Comparison of ENCODE assay signal across 8 cellular contexts in the genomic region with DNA sequence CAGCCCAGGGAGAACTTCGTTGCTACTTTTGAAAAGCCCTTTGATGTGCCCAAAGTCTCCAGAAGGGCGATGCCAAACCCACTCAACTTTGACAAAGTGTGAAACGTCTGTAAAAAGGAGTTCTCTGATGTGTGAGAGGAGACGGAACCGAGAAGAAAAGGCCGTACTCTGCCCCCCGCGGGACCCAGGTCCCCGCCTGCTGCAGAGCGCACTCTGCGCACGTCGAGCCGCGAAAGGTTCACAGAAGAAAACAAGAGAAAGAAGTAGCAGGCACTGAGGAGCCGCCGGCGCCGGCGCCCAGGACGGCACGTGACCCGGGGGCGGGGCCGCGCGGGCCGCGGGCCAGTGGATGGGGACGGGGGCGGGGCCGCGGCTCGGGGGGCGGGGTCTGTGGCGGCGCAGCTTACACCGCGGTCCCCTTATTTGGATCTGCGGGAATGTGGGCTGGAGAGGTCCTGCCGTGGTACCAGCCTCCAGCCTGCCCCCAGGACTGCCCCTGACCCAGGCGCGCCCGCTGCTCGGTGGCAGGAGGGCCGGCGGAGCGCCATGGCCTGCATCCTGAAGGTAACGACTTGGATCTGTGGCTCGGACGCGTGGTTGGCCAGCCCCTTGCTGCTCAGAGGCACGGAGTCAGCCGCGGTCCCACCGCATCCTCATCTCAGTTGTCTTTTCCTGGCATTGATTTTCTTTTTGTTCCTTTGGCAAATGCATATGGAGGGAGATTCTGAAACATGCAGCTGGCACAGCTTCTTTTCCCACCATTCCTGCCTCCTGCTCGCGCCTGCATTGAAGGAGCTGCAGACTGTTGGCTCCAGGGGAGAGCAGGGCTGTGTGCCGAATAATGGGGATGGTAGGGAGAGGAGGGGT. TPM values are rescaled to one million over a fixed set of nuclear protein-coding genes. Genes with fewer than 3 reads are reported as not detected.
DNase-seq lines count a peak whose midpoint lies in the region; ATAC-seq and TF ChIP-seq lines count a peak whose summit lies in the region.

TSS of gene ST6GALNAC3 (plus strand) at position 426 of the 867 bp plus-strand sequence.

- no peaks in the 10 kb centered on the region for H3K9me3 Mint-ChIP-seq in Caco-2 (ENCODE audit: unreplicated experiment)

- H3K4me1 ChIP-seq in Caco-2 = peaks cover 10% of the 10 kb centered on the region; the same call in 1 of the 2 replicates
- H3K4me1 ChIP-seq in heart left ventricle = peaks cover 0 to 28% (median 9%) of the 10 kb centered on the region in 12 donors
- H3K4me1 ChIP-seq in transverse colon = peaks cover 0 to 26% (median 10%) of the 10 kb centered on the region in 4 donors

- H3K27ac ChIP-seq in adipose tissue (ENCODE audit: low read depth, low read length) (peak within 1 kb of the TSS; percentile 4), heart left ventricle (peak within 1 kb of the TSS; percentile 66 to 93 (median 80)), transverse colon (peak within 1 kb of the TSS; percentile 70 to 77 (median 72))

- no TSS peak for BruUV-seq in Caco-2 (replicated peaks; lab: Mats Ljungman, UMichigan)

- H3K36me3 ChIP-seq in Caco-2 (ENCODE audit: control insufficient read depth, insufficient read depth, low read length) (no peaks in the 10 kb centered on the region), heart left ventricle (no peaks in the 10 kb centered on the region), transverse colon (no peaks in the 10 kb centered on the region)

- peak; percentile 92 for ATAC-seq in GM21381 (IDR thresholded peaks at IDR 0.05; ENCODE audit: unreplicated experiment)
- peak; percentile 79 to 98 (median 94) for ATAC-seq in heart left ventricle

- H3K4me1 Mint-ChIP-seq in Caco-2 (ENCODE audit: low read depth, unreplicated experiment) = peaks cover 8% of the 10 kb centered on the region

- in situ Hi-C loops in transverse colon (cut with MboI; ENCODE audit: low pct_ligation_motif_present in 1 of 4, low pct_unique_long_range_greater_than_20kb in 1 of 4, low sequenced_read_pairs in 3 of 4) = no loop called here

- DNase-seq in Caco-2 (peak; percentile 77 to 81), HUDEP-2 (lab: John Stamatoyannopoulos, UW; ENCODE audit: unreplicated experiment in 76 of 76) (peak in 47 of 76 experiments; percentile 3 to 66 (median 35)), SKM-1 treated with dmso at 0.1 percent for 144 hours (lab: John Stamatoyannopoulos, UW; ENCODE audit: unreplicated experiment) (peak; percentile 69), heart left ventricle (peak; percentile 76 to 88 (median 77)), posterior cingulate gyrus (peak; percentile 52 to 97 (median 77)), transverse colon (peak; percentile 81)

- H3K27me3 Mint-ChIP-seq in Caco-2 (ENCODE audit: insufficient read depth, unreplicated experiment) = no peaks in the 10 kb centered on the region

- no peak for TF ChIP-seq CTCF in Caco-2 (IDR thresholded peaks at IDR 0.05; ENCODE audit: insufficient read depth in 1 of 2, low read depth in 1 of 2, low read length in 1 of 2, severe bottlenecking in 1 of 2, unreplicated experiment in 1 of 2)
- no peak for TF ChIP-seq CTCF in heart left ventricle (IDR thresholded peaks at IDR 0.05)
- TF ChIP-seq CTCF in transverse colon (IDR thresholded peaks at IDR 0.05) = no peak

- H3K36me3 Mint-ChIP-seq in Caco-2 (ENCODE audit: insufficient read depth, unreplicated experiment) = no peaks in the 10 kb centered on the region

- no peak for TF ChIP-seq EP300 in transverse colon (IDR thresholded peaks at IDR 0.05; ENCODE audit: low read depth)

- POLR2A ChIA-PET in Caco-2 (lab: Charles Lee) = no interaction called here

- H3K9me3 ChIP-seq in Caco-2 = no peaks in the 10 kb centered on the region
- no peaks in the 10 kb centered on the region for H3K9me3 ChIP-seq in heart left ventricle
- no peaks in the 10 kb centered on the region for H3K9me3 ChIP-seq in transverse colon

- WGBS in adipose tissue, 3 donors = 1% methylated on average over 50 to 59 of the region's 59 CpGs
- 0 to 2% (median 1%) methylated on average over 28 to 59 of the region's 59 CpGs for WGBS in heart left ventricle, 4 donors
- 0 to 3% methylated on average over 10 to 48 of the region's 59 CpGs for WGBS in transverse colon (ENCODE audit: low coverage in 1 of 2), 2 donors

- H3K27ac Mint-ChIP-seq in Caco-2 (ENCODE audit: unreplicated experiment) = peak within 1 kb of the TSS; percentile 80

- CTCF ChIA-PET in Caco-2 (lab: Charles Lee) = no interaction called here

- peak within 1 kb of the TSS; percentile 60 for H3K4me3 ChIP-seq in Caco-2 (ENCODE audit: low read depth, low read length)
- H3K4me3 ChIP-seq in heart left ventricle = peak within 1 kb of the TSS; percentile 46 to 90 (median 68)
- H3K4me3 ChIP-seq in transverse colon = peak within 1 kb of the TSS; percentile 60 to 81 (median 68)

- H3K27me3 ChIP-seq in Caco-2 (replicated peaks; ENCODE audit: control insufficient read depth, insufficient read depth, low read length) (no peaks in the 10 kb centered on the region), heart left ventricle (no peaks in the 10 kb centered on the region), transverse colon (no peaks in the 10 kb centered on the region)

- H3K4me3 Mint-ChIP-seq in Caco-2 (ENCODE audit: unreplicated experiment) = peak within 1 kb of the TSS; percentile 96

- peak in 1 of 2 donors; percentile 75 for TF ChIP-seq POLR2A in heart left ventricle (IDR thresholded peaks at IDR 0.05)
- TF ChIP-seq POLR2A in transverse colon (IDR thresholded peaks at IDR 0.05) = peak; percentile 37

- intact Hi-C loops in Caco-2 (cut with micrococcal nuclease; ENCODE audit: unreplicated experiment) (loop anchor here (2.0 kb wide), 1 partner anchor 84 kb away; no protein-coding TSS in a partner anchor), heart left ventricle (cut with DNase I) (loop anchor here in 5 of 10 donors (2.0 to 5.0 kb wide), 4 partner anchors 63 to 78 kb away; no protein-coding TSS in a partner anchor), posterior cingulate gyrus (cut with DNase I) (loop anchor here (10.0 kb wide), 1 partner anchor 80 kb away; no protein-coding TSS in a partner anchor), transverse colon (cut with DNase I; ENCODE audit: low total_unique reads) (no loop called here)

RNA-seq across cellular contexts. Expression of gene ST6GALNAC3, which starts in this region (rescaled TPM):
- total RNA-seq in Caco-2 (2022) = 16.0 and 17.5 TPM in 2 replicates
- polyA plus RNA-seq in adipose tissue = 1 to 10 TPM; 1.1 to 8.8 (median 3.3) TPM
- total RNA-seq in heart left ventricle = 1 to 10 TPM; 2.5 to 7.7 (median 4.4) TPM
- 1 to 10 TPM; 2.5 to 5.0 TPM for polyA plus RNA-seq in heart left ventricle
- 1 to 10 TPM in 2 of 4 donors, under 1 TPM in 1, not detected in 1; 1.00 to 5.7 (median 1.9) TPM for total RNA-seq in transverse colon

Comparison
In these comparisons a context has a peak if more than half of its experiments do, and no peak if none do; other contexts are left out.
1. Peak in every context shown above with its lines: DNase-seq, ATAC-seq, H3K4me3 ChIP-seq and H3K27ac ChIP-seq.
2. H3K27ac ChIP-seq: peak in every context shown above with its lines; median percentile 80 in heart left ventricle; 72 in transverse colon; 4 in adipose tissue.